In genomic region chr16:81431554-81432353, GRCh38 we compare ENCODE assay signal across 8 cellular contexts. TPM values are rescaled to one million over a fixed set of nuclear protein-coding genes. Genes with fewer than 3 reads are reported as not detected.
DNase-seq lines count a peak whose midpoint lies in the region; ATAC-seq, FAIRE-seq and TF ChIP-seq lines count a peak whose summit lies in the region.
"Had no signal": no experiment of that assay in that cellular context is flagged by ENCODE, and none has a peak within 500 bp of the region (broad histone marks: within the 10 kb centered on the region; RNA-seq: fewer than 3 reads in every experiment).

No MANE protein-coding gene starts in this region.

- H2AFZ ChIP-seq in OCI-LY7 (ENCODE audit: low read length): peak overlapping the region; percentile 47; the same call in 1 of the 2 replicates

- H3K9me2 ChIP-seq in OCI-LY7 (ENCODE audit: insufficient read depth, low read length): no peaks in the 10 kb centered on the region

- H3K36me3 ChIP-seq in OCI-LY7 (ENCODE audit: insufficient read depth, low read length): no peaks in the 10 kb centered on the region
- H3K36me3 ChIP-seq in thymus (ENCODE audit: control insufficient read depth, insufficient read depth): no peaks in the 10 kb centered on the region

- no peaks in the 10 kb centered on the region for H3K27me3 ChIP-seq in thymus (ENCODE audit: control insufficient read depth, insufficient read depth)

- ATAC-seq in HG02852 (IDR thresholded peaks at IDR 0.05; ENCODE audit: unreplicated experiment) (peak; percentile 43), Right ventricle myocardium superior (ENCODE audit: poor library complexity) (peak; percentile 81)
- ATAC-seq in activated CD8-positive, alpha-beta T cell treated with anti-CD3 and anti-CD28 coated beads for 36 hours: no peak

- CTCF ChIA-PET in OCI-LY7 (lab: Charles Lee; ENCODE audit: unreplicated experiment): interaction anchor here (0.5 kb wide), 1 partner anchor 31 kb away, joined by 3 read pairs; no protein-coding TSS in a partner anchor
- CTCF ChIA-PET in activated CD8-positive, alpha-beta T cell treated with anti-CD3 and anti-CD28 coated beads for 36 hours (lab: Charles Lee): no interaction called here

- POLR2A ChIA-PET in OCI-LY7 (lab: Charles Lee): interaction anchor here (0.6 to 1.6 kb wide), 3 partner anchors 19 to 49 kb away, joined by 3 to 5 read pairs (median 4); no protein-coding TSS in a partner anchor
- POLR2A ChIA-PET in activated CD8-positive, alpha-beta T cell treated with anti-CD3 and anti-CD28 coated beads for 36 hours (lab: Charles Lee): no interaction called here

- no peaks in the 10 kb centered on the region for H3K9me3 ChIP-seq in OCI-LY7 (ENCODE audit: low read length)
- no peaks in the 10 kb centered on the region for H3K9me3 ChIP-seq in thymus (ENCODE audit: control insufficient read depth)

- H3K4me3 Mint-ChIP-seq in activated CD8-positive, alpha-beta T cell treated with anti-CD3 and anti-CD28 coated beads for 36 hours: no peak overlapping the region

- no peaks in the 10 kb centered on the region for H3K9me3 Mint-ChIP-seq in activated CD8-positive, alpha-beta T cell treated with anti-CD3 and anti-CD28 coated beads for 36 hours

- intact Hi-C loops in OCI-LY7 (cut with micrococcal nuclease; ENCODE audit: unreplicated experiment) (loop anchor here (2.0 kb wide), 1 partner anchor 19 kb away; no protein-coding TSS in a partner anchor), Right ventricle myocardium superior (cut with DNase I) (no loop called here)
- intact Hi-C loops in activated CD8-positive, alpha-beta T cell treated with anti-CD3 and anti-CD28 coated beads for 36 hours (cut with micrococcal nuclease): no loop called here

- H3K4me3 ChIP-seq in OCI-LY7 (ENCODE audit: low read depth, low read length, poor library complexity, severe bottlenecking) (no peak overlapping the region), thymus (ENCODE audit: low read length) (no peak overlapping the region)
- H3K4me3 ChIP-seq: skin epidermis had no signal

- H3K4me2 ChIP-seq in OCI-LY7 (ENCODE audit: low read length): peak overlapping the region; percentile 50

- TF ChIP-seq CTCF in OCI-LY7 (conservative IDR thresholded peaks at IDR 0.05; ENCODE audit: low read length): no peak
- TF ChIP-seq CTCF in activated CD8-positive, alpha-beta T cell treated with anti-CD3 and anti-CD28 coated beads for 36 hours (IDR thresholded peaks at IDR 0.05): no peak

- H4K20me1 ChIP-seq in OCI-LY7 (ENCODE audit: insufficient read depth, low read length): no peaks in the 10 kb centered on the region

- peaks cover 63% of the 10 kb centered on the region for H3K4me1 ChIP-seq in OCI-LY7 (ENCODE audit: insufficient read depth, low read length, poor library complexity, severe bottlenecking)
- peaks cover 16% of the 10 kb centered on the region for H3K4me1 ChIP-seq in thymus (ENCODE audit: control insufficient read depth, insufficient read depth, low read length)

- H3K79me2 ChIP-seq in OCI-LY7 (ENCODE audit: insufficient read depth, low read depth, low read length): no peaks in the 10 kb centered on the region

- no peak for FAIRE-seq in GM19239 (lab: Jason Lieb, UNC)

- BruUV-seq in OCI-LY7 (replicated peaks; lab: Mats Ljungman, UMichigan): no TSS peak

- peaks cover 3% of the 10 kb centered on the region for H3K4me1 Mint-ChIP-seq in activated CD8-positive, alpha-beta T cell treated with anti-CD3 and anti-CD28 coated beads for 36 hours (ENCODE audit: low read depth)

- H3K27ac Mint-ChIP-seq in activated CD8-positive, alpha-beta T cell treated with anti-CD3 and anti-CD28 coated beads for 36 hours: no peak overlapping the region

- no peaks in the 10 kb centered on the region for H3K27me3 Mint-ChIP-seq in activated CD8-positive, alpha-beta T cell treated with anti-CD3 and anti-CD28 coated beads for 36 hours

- peak overlapping the region; percentile 95 for H3K27ac ChIP-seq in OCI-LY7 (ENCODE audit: low read depth, low read length, poor library complexity, severe bottlenecking)
- H3K27ac ChIP-seq in thymus (ENCODE audit: low read depth): peak overlapping the region; percentile 42

- WGBS in thymus: 96% methylated on average over 23 of the region's 23 CpGs

- no peaks in the 10 kb centered on the region for H3K36me3 Mint-ChIP-seq in activated CD8-positive, alpha-beta T cell treated with anti-CD3 and anti-CD28 coated beads for 36 hours (ENCODE audit: low read depth)

- DNase-seq in OCI-LY7 (ENCODE audit: low spot score): no peak
- no peak for DNase-seq in Right ventricle myocardium superior
- no peak for DNase-seq in activated CD8-positive, alpha-beta T cell treated with anti-CD3 and anti-CD28 coated beads for 36 hours
- DNase-seq in GM19239 (ENCODE audit: insufficient read length, low spot score): no peak
- DNase-seq in NCI-H2081 (lab: John Stamatoyannopoulos, UW): no peak

RNA-seq across cellular contexts. Expression of gene CMIP, which starts 12.9 kb away (rescaled TPM):
- total RNA-seq in OCI-LY7 (2014; rRNA removed; shearing (Covaris generic)): 15.4 and 22.6 TPM in 2 replicates
- total RNA-seq in OCI-LY7 (2022) (67.5 and 70.3 TPM in 2 replicates), Right ventricle myocardium superior (11.1 TPM)
- 19.4 TPM for polyA plus RNA-seq in thymus
- 10 to 100 TPM; 37.6 to 38.5 TPM for total RNA-seq in activated CD8-positive, alpha-beta T cell treated with anti-CD3 and anti-CD28 coated beads for 36 hours
